33 cellular contexts compared by ENCODE assay signal in genomic region chr13:33464345-33464744, GRCh38.
"Had no signal": no experiment of that assay in that cellular context is flagged by ENCODE, and none has a peak within 500 bp of the region (broad histone marks: within the 10 kb centered on the region; RNA-seq: fewer than 3 reads in every experiment).

No MANE protein-coding gene starts in this region.

- FAIRE-seq: astrocyte, bronchial epithelial cell had no signal

- H3K9me3 ChIP-seq: adrenal gland, body of pancreas, breast epithelium had no signal

- DNase-seq: activated effector memory CD4-positive, alpha-beta T cell treated with anti-CD3 and anti-CD28 coated beads, Interleukin-2, amount 50 U/mL, for 16 hours; activated effector memory CD4-positive, alpha-beta T cell treated with Interleukin-2 at 50 U/mL for 16 hours; activated gamma-delta T cell; activated gamma-delta T cell treated with Interleukin-2 at 50 U/mL for 16 hours; activated naive CD4-positive, alpha-beta T cell; activated naive CD4-positive, alpha-beta T cell treated with anti-CD3 and anti-CD28 coated beads for 36 hours; activated naive CD4-positive, alpha-beta T cell treated with anti-CD3 and anti-CD28 coated beads, Interleukin-2, amount 10 ng/mL, durations not matched to agents 7 days and 5 days; activated naive CD4-positive, alpha-beta T cell treated with anti-CD3 and anti-CD28 coated beads, Interleukin-2, amount 50 U/mL, for 16 hours; activated naive CD4-positive, alpha-beta T cell treated with Interleukin-2 at 50 U/mL for 16 hours; activated naive CD8-positive, alpha-beta T cell treated with anti-CD3 and anti-CD28 coated beads for 36 hours; activated naive CD8-positive, alpha-beta T cell treated with anti-CD3 and anti-CD28 coated beads, Interleukin-2, amount 10 ng/mL, durations not matched to agents 7 days and 5 days; activated naive CD8-positive, alpha-beta T cell treated with anti-CD3 and anti-CD28 coated beads, Interleukin-2, amount 50 U/mL, for 24 hours; activated T-cell treated with anti-CD3 and anti-CD28 coated beads, Interleukin-2, amount 50 U/mL, for 24 hours; activated T-cell treated with anti-CD3 and anti-CD28 coated beads, Interleukin-2, amount 50 U/mL, for 4 hours; activated T-cell treated with anti-CD3 and anti-CD28 coated beads, Interleukin-2, amount 50 U/mL, for 48 hours; activated T-cell treated with anti-CD3 and anti-CD28 coated beads, Interleukin-2, amount 50 U/mL, for 72 hours; adrenal gland; amniotic stem cell; amygdala; anterior cingulate cortex; aorta; body of pancreas; brain microvascular endothelial cell; caudate nucleus; central memory CD4-positive, alpha-beta T cell; cerebellar nuclear complex had no signal

- H3K36me3 ChIP-seq: adrenal gland, ascending aorta, brain microvascular endothelial cell, breast epithelium, cardiac muscle cell had no signal

- H3K4me3 ChIP-seq: adrenal gland, ascending aorta, body of pancreas, breast epithelium, cardiac muscle cell had no signal

- ATAC-seq: activated naive CD4-positive, alpha-beta T cell treated with anti-CD3 and anti-CD28 coated beads, Interleukin-2, amount 50 U/mL, for 72 hours; activated naive CD8-positive, alpha-beta T cell treated with anti-CD3 and anti-CD28 coated beads, Interleukin-2, amount 50 U/mL, for 24 hours; activated T-cell treated with anti-CD3 and anti-CD28 coated beads, Interleukin-2, amount 50 U/mL, for 4 hours; activated T-cell treated with anti-CD3 and anti-CD28 coated beads, Interleukin-2, amount 50 U/mL, for 72 hours; activated T-helper 17 cell treated with anti-CD3 and anti-CD28 coated beads, Interleukin-2, amount 50 U/mL, for 72 hours; body of pancreas had no signal

- H3K27ac ChIP-seq: adrenal gland, ascending aorta, body of pancreas, brain microvascular endothelial cell, breast epithelium, cardiac muscle cell had no signal

- H3K27me3 ChIP-seq: adrenal gland, ascending aorta, body of pancreas, brain microvascular endothelial cell, breast epithelium, cardiac muscle cell had no signal

- H3K4me1 ChIP-seq: adrenal gland, ascending aorta, body of pancreas, breast epithelium had no signal
